In the genomic region with DNA sequence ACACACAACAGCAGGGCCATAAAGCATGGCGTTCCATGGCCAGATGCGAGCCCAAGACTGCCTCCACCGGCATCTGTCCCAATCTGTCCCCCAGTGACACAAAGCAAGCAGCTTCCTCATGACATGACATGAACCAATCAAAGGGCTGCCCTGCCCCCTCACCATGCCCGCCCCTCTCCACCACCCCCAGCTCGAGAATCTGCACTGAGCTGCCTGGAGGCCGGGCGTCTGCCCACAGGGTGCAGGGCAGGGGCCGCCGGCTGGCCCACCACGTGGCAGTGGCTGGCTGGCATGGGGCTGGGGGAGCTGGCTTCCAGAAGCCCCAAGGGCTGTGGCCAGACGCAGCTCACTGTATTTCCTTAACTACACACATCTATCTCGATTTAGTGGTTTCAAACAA, we compare ENCODE assay signal across 1 cellular context.
TF ChIP-seq lines count a peak whose summit lies in the region.

No MANE protein-coding gene starts in this region.

TF ChIP-seq in GM23338, 12 proteins besides CTCF, POLR2A, EP300 and RAD21 (continued from another document):
- TF ChIP-seq, protein P1, sequence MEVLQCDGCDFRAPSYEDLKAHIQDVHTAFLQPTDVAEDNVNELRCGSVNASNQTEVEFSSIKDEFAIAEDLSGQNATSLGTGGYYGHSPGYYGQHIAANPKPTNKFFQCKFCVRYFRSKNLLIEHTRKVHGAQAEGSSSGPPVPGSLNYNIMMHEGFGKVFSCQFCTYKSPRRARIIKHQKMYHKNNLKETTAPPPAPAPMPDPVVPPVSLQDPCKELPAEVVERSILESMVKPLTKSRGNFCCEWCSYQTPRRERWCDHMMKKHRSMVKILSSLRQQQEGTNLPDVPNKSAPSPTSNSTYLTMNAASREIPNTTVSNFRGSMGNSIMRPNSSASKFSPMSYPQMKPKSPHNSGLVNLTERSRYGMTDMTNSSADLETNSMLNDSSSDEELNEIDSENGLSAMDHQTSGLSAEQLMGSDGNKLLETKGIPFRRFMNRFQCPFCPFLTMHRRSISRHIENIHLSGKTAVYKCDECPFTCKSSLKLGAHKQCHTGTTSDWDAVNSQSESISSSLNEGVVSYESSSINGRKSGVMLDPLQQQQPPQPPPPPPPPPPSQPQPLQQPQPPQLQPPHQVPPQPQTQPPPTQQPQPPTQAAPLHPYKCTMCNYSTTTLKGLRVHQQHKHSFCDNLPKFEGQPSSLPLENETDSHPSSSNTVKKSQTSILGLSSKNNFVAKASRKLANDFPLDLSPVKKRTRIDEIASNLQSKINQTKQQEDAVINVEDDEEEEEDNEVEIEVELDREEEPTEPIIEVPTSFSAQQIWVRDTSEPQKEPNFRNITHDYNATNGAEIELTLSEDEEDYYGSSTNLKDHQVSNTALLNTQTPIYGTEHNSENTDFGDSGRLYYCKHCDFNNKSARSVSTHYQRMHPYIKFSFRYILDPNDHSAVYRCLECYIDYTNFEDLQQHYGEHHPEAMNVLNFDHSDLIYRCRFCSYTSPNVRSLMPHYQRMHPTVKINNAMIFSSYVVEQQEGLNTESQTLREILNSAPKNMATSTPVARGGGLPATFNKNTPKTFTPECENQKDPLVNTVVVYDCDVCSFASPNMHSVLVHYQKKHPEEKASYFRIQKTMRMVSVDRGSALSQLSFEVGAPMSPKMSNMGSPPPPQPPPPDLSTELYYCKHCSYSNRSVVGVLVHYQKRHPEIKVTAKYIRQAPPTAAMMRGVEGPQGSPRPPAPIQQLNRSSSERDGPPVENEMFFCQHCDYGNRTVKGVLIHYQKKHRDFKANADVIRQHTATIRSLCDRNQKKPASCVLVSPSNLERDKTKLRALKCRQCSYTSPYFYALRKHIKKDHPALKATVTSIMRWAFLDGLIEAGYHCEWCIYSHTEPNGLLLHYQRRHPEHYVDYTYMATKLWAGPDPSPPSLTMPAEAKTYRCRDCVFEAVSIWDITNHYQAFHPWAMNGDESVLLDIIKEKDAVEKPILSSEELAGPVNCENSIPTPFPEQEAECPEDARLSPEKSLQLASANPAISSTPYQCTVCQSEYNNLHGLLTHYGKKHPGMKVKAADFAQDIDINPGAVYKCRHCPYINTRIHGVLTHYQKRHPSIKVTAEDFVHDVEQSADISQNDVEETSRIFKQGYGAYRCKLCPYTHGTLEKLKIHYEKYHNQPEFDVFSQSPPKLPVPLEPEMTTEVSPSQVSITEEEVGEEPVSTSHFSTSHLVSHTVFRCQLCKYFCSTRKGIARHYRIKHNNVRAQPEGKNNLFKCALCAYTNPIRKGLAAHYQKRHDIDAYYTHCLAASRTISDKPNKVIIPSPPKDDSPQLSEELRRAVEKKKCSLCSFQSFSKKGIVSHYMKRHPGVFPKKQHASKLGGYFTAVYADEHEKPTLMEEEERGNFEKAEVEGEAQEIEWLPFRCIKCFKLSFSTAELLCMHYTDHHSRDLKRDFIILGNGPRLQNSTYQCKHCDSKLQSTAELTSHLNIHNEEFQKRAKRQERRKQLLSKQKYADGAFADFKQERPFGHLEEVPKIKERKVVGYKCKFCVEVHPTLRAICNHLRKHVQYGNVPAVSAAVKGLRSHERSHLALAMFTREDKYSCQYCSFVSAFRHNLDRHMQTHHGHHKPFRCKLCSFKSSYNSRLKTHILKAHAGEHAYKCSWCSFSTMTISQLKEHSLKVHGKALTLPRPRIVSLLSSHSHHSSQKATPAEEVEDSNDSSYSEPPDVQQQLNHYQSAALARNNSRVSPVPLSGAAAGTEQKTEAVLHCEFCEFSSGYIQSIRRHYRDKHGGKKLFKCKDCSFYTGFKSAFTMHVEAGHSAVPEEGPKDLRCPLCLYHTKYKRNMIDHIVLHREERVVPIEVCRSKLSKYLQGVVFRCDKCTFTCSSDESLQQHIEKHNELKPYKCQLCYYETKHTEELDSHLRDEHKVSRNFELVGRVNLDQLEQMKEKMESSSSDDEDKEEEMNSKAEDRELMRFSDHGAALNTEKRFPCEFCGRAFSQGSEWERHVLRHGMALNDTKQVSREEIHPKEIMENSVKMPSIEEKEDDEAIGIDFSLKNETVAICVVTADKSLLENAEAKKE (CRISPR knock-in tag; IDR thresholded peaks at IDR 0.05) = no peak
- no peak for TF ChIP-seq STAT1 (IDR thresholded peaks at IDR 0.05; ENCODE audit: unreplicated experiment)
- no peak for TF ChIP-seq REST (IDR thresholded peaks at IDR 0.05; ENCODE audit: unreplicated experiment)
- TF ChIP-seq POLR2AphosphoS5 (IDR thresholded peaks at IDR 0.05; ENCODE audit: low read depth) = no peak
- TF ChIP-seq ZNF114 (CRISPR knock-in tag; IDR thresholded peaks at IDR 0.05) = no peak
- TF ChIP-seq ZNF331 (CRISPR knock-in tag; IDR thresholded peaks at IDR 0.05; ENCODE audit: low read depth) = no peak
